ENCODE assay signal across 1 cellular context in genomic region chr11:125890447-125891100, GRCh38.
TF ChIP-seq lines count a peak whose summit lies in the region.

No MANE protein-coding gene starts in this region.

TF ChIP-seq in K562, 482 proteins besides CTCF, POLR2A, EP300 and RAD21 (continued from another document and continues in another):
- TF ChIP-seq LCOR (CRISPR knock-in tag; IDR thresholded peaks at IDR 0.05) = no peak
- no peak for TF ChIP-seq STAT6 (CRISPR knock-in tag; IDR thresholded peaks at IDR 0.05)
- TF ChIP-seq JUND (IDR thresholded peaks at IDR 0.05; ENCODE audit: borderline replicate concordance, low read depth, low read length) = peak; percentile 28; the same call in 1 of the 2 replicates
- TF ChIP-seq JUND (tag; IDR thresholded peaks at IDR 0.05; ENCODE audit: borderline replicate concordance, low read depth, low read length) = peak; percentile 43; the same call in 2 of the 3 replicates
- no peak for TF ChIP-seq CHD7 (IDR thresholded peaks at IDR 0.05; ENCODE audit: low read depth, low read length)
- peak; percentile 80 for TF ChIP-seq DPF2 (IDR thresholded peaks at IDR 0.05)
- no peak for TF ChIP-seq FOXA3 (CRISPR knock-in tag; conservative IDR thresholded peaks at IDR 0.05 in 1 of 2, IDR thresholded peaks at IDR 0.05 in 1 of 2)
- no peak for TF ChIP-seq U2AF2 (optimal IDR thresholded peaks at IDR 0.05; ENCODE audit: low read depth, low read length)
- TF ChIP-seq HNRNPLL (IDR thresholded peaks at IDR 0.05; ENCODE audit: low read depth, low read length, poor library complexity, severe bottlenecking) = no peak
- TF ChIP-seq HMBOX1 (IDR thresholded peaks at IDR 0.05) = peak; percentile 86
- no peak for TF ChIP-seq TCF7 (IDR thresholded peaks at IDR 0.05; ENCODE audit: borderline replicate concordance)
- no peak for TF ChIP-seq MTA2 (IDR thresholded peaks at IDR 0.05; ENCODE audit: low read depth)
- TF ChIP-seq ELF2 (CRISPR knock-in tag; IDR thresholded peaks at IDR 0.05) = no peak
- TF ChIP-seq ZFP30 (CRISPR knock-in tag; IDR thresholded peaks at IDR 0.05; ENCODE audit: borderline replicate concordance) = no peak
- TF ChIP-seq KDM4B (IDR thresholded peaks at IDR 0.05; ENCODE audit: borderline replicate concordance in 2 of 2, low read depth in 1 of 2) = no peak
- TF ChIP-seq ZC3H4 (CRISPR knock-in tag; IDR thresholded peaks at IDR 0.05; ENCODE audit: borderline replicate concordance) = no peak
- TF ChIP-seq MAFG (tag; conservative IDR thresholded peaks at IDR 0.05) = peak; percentile 85
- no peak for TF ChIP-seq TFAP4 (CRISPR knock-in tag; IDR thresholded peaks at IDR 0.05; ENCODE audit: borderline replicate concordance)
- TF ChIP-seq ZFP91 (CRISPR knock-in tag; IDR thresholded peaks at IDR 0.05) = no peak
- no peak for TF ChIP-seq KDM5B (IDR thresholded peaks at IDR 0.05; ENCODE audit: insufficient replicate concordance, low read depth, low read length)
- TF ChIP-seq ZNF644 (tag; IDR thresholded peaks at IDR 0.05; ENCODE audit: low read depth) = no peak
- no peak for TF ChIP-seq SUPT5H (IDR thresholded peaks at IDR 0.05)
- no peak for TF ChIP-seq ZBTB11 (CRISPR knock-in tag; IDR thresholded peaks at IDR 0.05)
- peak; percentile 83 for TF ChIP-seq ZNF316 (IDR thresholded peaks at IDR 0.05)
- TF ChIP-seq MLX (CRISPR knock-in tag; conservative IDR thresholded peaks at IDR 0.05) = no peak
- no peak for TF ChIP-seq HOXB6 (CRISPR knock-in tag; IDR thresholded peaks at IDR 0.05; ENCODE audit: borderline replicate concordance)
- no peak for TF ChIP-seq BCL6 (CRISPR knock-in tag; IDR thresholded peaks at IDR 0.05)
